24 cellular contexts compared by ENCODE assay signal in genomic region chr3:66097647-66098046, GRCh38. TPM values are rescaled to one million over a fixed set of nuclear protein-coding genes. Genes with fewer than 3 reads are reported as not detected.
DNase-seq lines count a peak whose midpoint lies in the region; ATAC-seq, FAIRE-seq and TF ChIP-seq lines count a peak whose summit lies in the region.
"Had no signal": no experiment of that assay in that cellular context is flagged by ENCODE, and none has a peak within 500 bp of the region (broad histone marks: within the 10 kb centered on the region; RNA-seq: fewer than 3 reads in every experiment).

No MANE protein-coding gene starts in this region.

- POLR2A ChIA-PET in K562 (lab: Yijun Ruan, JAX) (interaction anchor here (1.0 kb wide), 1 partner anchor 16 kb away, joined by 3 read pairs; no protein-coding TSS in a partner anchor), HepG2 (lab: Yijun Ruan, JAX) (no interaction called here)

- TF ChIP-seq EP300 in K562 (IDR thresholded peaks at IDR 0.05; ENCODE audit: low read length) (no peak), HepG2 (IDR thresholded peaks at IDR 0.05; ENCODE audit: low read depth in 2 of 2, low read length in 2 of 2) (no peak), HepG2 (CRISPR knock-in tag; IDR thresholded peaks at IDR 0.05; ENCODE audit: borderline replicate concordance) (no peak)

- H3K36me3 Mint-ChIP-seq in HFFc6 (ENCODE audit: low read depth) (peaks cover 15% of the 10 kb centered on the region), neural progenitor cell (no peaks in the 10 kb centered on the region)
- H3K36me3 Mint-ChIP-seq: CD14-positive monocyte; CD4-positive, alpha-beta memory T cell had no signal

- no peaks in the 10 kb centered on the region for H3F3A ChIP-seq in neural progenitor cell (ENCODE audit: low read depth)

- ATAC-seq in K562 (no peak), HepG2 (no peak)
- ATAC-seq: HCT116 had no signal

- H3K79me2 ChIP-seq in ACC112 (ENCODE audit: control insufficient read depth, insufficient read depth, low read length, unreplicated experiment) (no peaks in the 10 kb centered on the region), K562 (ENCODE audit: control insufficient read depth, insufficient read depth, low read length) (no peaks in the 10 kb centered on the region), HepG2 (ENCODE audit: insufficient read depth, low read length) (no peaks in the 10 kb centered on the region), neural progenitor cell (ENCODE audit: low read depth) (no peaks in the 10 kb centered on the region)

- WGBS in K562 (ENCODE audit: insufficient coverage, low coverage, missing lambda C conversion rate) = 0% methylated on average over 4 of the region's 4 CpGs
- 34% methylated on average over 4 of the region's 4 CpGs for WGBS in HepG2 (ENCODE audit: low lambda C conversion rate)

- H3K4me3 ChIP-seq in ACC112 (ENCODE audit: low read depth, low read length) (no peak overlapping the region), K562 (no peak overlapping the region), HepG2 (replicated peaks in 1 of 3; ENCODE audit: insufficient read depth in 1 of 3, low read depth in 2 of 3, low read length in 3 of 3) (no peak overlapping the region), neural progenitor cell (no peak overlapping the region)
- H3K4me3 ChIP-seq: BLaER1 treated with 17β-estradiol and CSF1 and Interleukin-3, amounts not matched to agents 10 nM and 100 nM had no signal

- peak overlapping the region; percentile 24; the same call in 1 of the 2 replicates for H3K27ac ChIP-seq in ACC112 (ENCODE audit: low read depth, low read length)
- no peak overlapping the region for H3K27ac ChIP-seq in K562 (ENCODE audit: extremely low read depth, low read depth, low read length)
- H3K27ac ChIP-seq in HepG2 (ENCODE audit: extremely low read length, insufficient read depth, low read length) = no peak overlapping the region
- H3K27ac ChIP-seq in neural progenitor cell = no peak overlapping the region
- H3K27ac ChIP-seq: 22Rv1; BLaER1 treated with 17β-estradiol and CSF1 and Interleukin-3, amounts not matched to agents 10 nM and 100 nM had no signal

- H3K9me3 Mint-ChIP-seq in HFFc6 (peaks cover 15% of the 10 kb centered on the region), neural progenitor cell (peaks cover 7% of the 10 kb centered on the region)

- no peak for TF ChIP-seq RAD21 in K562 (CRISPR knock-in tag; conservative IDR thresholded peaks at IDR 0.05 in 1 of 2, IDR thresholded peaks at IDR 0.05 in 1 of 2)
- no peak for TF ChIP-seq RAD21 in HepG2 (CRISPR knock-in tag; IDR thresholded peaks at IDR 0.05)

- DNase-seq in HFFc6 = no peak
- DNase-seq in K562 (ENCODE audit: extremely low read depth in 1 of 4, low spot score in 3 of 4) = no peak
- no peak for DNase-seq in HepG2 (ENCODE audit: low spot score)
- DNase-seq in GM12891 (ENCODE audit: insufficient read length, low spot score) = no peak
- no peak for DNase-seq in GM13976 (ENCODE audit: low spot score)
- no peak for DNase-seq in neural progenitor cell (ENCODE audit: low spot score)
- DNase-seq in NCI-H1105 (lab: John Stamatoyannopoulos, UW) = no peak
- DNase-seq: ACHN; AML-193; BE2C; Calu3; CD4-positive, alpha-beta memory T cell; COR-L47; DMS53; DMS79 treated with DMSO at 0.1 percent for 48 hours; GF-D8; H9 had no signal

- H3K4me3 Mint-ChIP-seq in HFFc6 = no peak overlapping the region
- no peak overlapping the region for H3K4me3 Mint-ChIP-seq in neural progenitor cell
- H3K4me3 Mint-ChIP-seq: CD14-positive monocyte; CD4-positive, alpha-beta memory T cell; H9 had no signal

- H3K9me1 ChIP-seq in K562 (ENCODE audit: control insufficient read depth, insufficient read depth, low read length) = no peaks in the 10 kb centered on the region

- no peak overlapping the region for H3K9ac ChIP-seq in K562 (ENCODE audit: insufficient read depth in 1 of 2, low read depth in 2 of 2, low read length in 2 of 2)
- H3K9ac ChIP-seq in HepG2 (ENCODE audit: insufficient read depth, low read depth, low read length) = no peak overlapping the region
- no peak overlapping the region for H3K9ac ChIP-seq in neural progenitor cell
- H3K9ac ChIP-seq: BLaER1 treated with 17β-estradiol and CSF1 and Interleukin-3, amounts not matched to agents 10 nM and 100 nM had no signal

- peaks cover 2% of the 10 kb centered on the region; the same call in 1 of the 2 replicates for H3K27me3 Mint-ChIP-seq in HFFc6 (ENCODE audit: insufficient read depth)
- peaks cover 2% of the 10 kb centered on the region for H3K27me3 Mint-ChIP-seq in neural progenitor cell (ENCODE audit: insufficient read depth, low read depth)
- H3K27me3 Mint-ChIP-seq: CD4-positive, alpha-beta memory T cell had no signal

- H3K27ac Mint-ChIP-seq in HFFc6 (0 out of 2 replicates have a peak overlapping the region, but pooled peaks have one; percentile 47), neural progenitor cell (no peak overlapping the region)
- H3K27ac Mint-ChIP-seq: CD14-positive monocyte; CD4-positive, alpha-beta memory T cell; H9 had no signal

- FAIRE-seq in K562 (lab: Jason Lieb, UNC) = no peak
- no peak for FAIRE-seq in HepG2 (lab: Jason Lieb, UNC)
- FAIRE-seq in GM12891 (lab: Jason Lieb, UNC) = no peak
- FAIRE-seq: A204.1, GM18507 had no signal

- H3K36me3 ChIP-seq in ACC112 (ENCODE audit: insufficient read depth, low read length) = no peaks in the 10 kb centered on the region
- no peaks in the 10 kb centered on the region for H3K36me3 ChIP-seq in K562 (ENCODE audit: control insufficient read depth, insufficient read depth, low read length)
- no peaks in the 10 kb centered on the region for H3K36me3 ChIP-seq in HepG2 (replicated peaks in 1 of 2; ENCODE audit: control insufficient read depth in 1 of 2, insufficient read depth in 2 of 2, low read length in 2 of 2)
- no peaks in the 10 kb centered on the region for H3K36me3 ChIP-seq in neural progenitor cell
- H3K36me3 ChIP-seq: BE2C; BLaER1 treated with 17β-estradiol and CSF1 and Interleukin-3, amounts not matched to agents 10 nM and 100 nM had no signal

- H3K4me1 Mint-ChIP-seq in HFFc6 (ENCODE audit: low read depth) = peaks cover 48% of the 10 kb centered on the region
- peaks cover 12% of the 10 kb centered on the region for H3K4me1 Mint-ChIP-seq in neural progenitor cell
- H3K4me1 Mint-ChIP-seq: CD14-positive monocyte; CD4-positive, alpha-beta memory T cell had no signal

- no peaks in the 10 kb centered on the region for H3K27me3 ChIP-seq in ACC112 (ENCODE audit: insufficient read depth, low read length)
- no peaks in the 10 kb centered on the region; a peak in 1 of 5 replicates for H3K27me3 ChIP-seq in K562 (ENCODE audit: control insufficient read depth in 2 of 2, insufficient read depth in 2 of 2, low read length in 2 of 2)
- H3K27me3 ChIP-seq in HepG2 (ENCODE audit: control insufficient read depth in 1 of 2, insufficient read depth in 2 of 2, low read length in 2 of 2) = no peaks in the 10 kb centered on the region
- H3K27me3 ChIP-seq in neural progenitor cell = no peaks in the 10 kb centered on the region
- H3K27me3 ChIP-seq: BE2C; BLaER1 treated with 17β-estradiol and CSF1 and Interleukin-3, amounts not matched to agents 10 nM and 100 nM had no signal

- H3K9me3 ChIP-seq in K562 (replicated peaks; ENCODE audit: control insufficient read depth, insufficient read depth, low read depth, low read length) = no peaks in the 10 kb centered on the region
- H3K9me3 ChIP-seq in HepG2 (ENCODE audit: low read length) = 0 out of 2 replicates have a peak, but pooled peaks cover 5% of the 10 kb centered on the region
- H3K9me3 ChIP-seq in neural progenitor cell (ENCODE audit: low read depth) = no peaks in the 10 kb centered on the region
- H3K9me3 ChIP-seq: BE2C had no signal

- H3K4me2 ChIP-seq in K562 (ENCODE audit: insufficient read depth, low read length) (no peak overlapping the region), HepG2 (ENCODE audit: low read depth, low read length) (no peak overlapping the region), neural progenitor cell (no peak overlapping the region)
- H3K4me2 ChIP-seq: BLaER1 treated with 17β-estradiol and CSF1 and Interleukin-3, amounts not matched to agents 10 nM and 100 nM had no signal

- CTCF ChIA-PET in K562 (lab: Yijun Ruan, JAX; ENCODE audit: low intra/inter-chr PET ratio) (no interaction called here), HepG2 (lab: Yijun Ruan, JAX; ENCODE audit: low intra/inter-chr PET ratio, low total read pairs) (no interaction called here)

- intact Hi-C loops in K562 (cut with micrococcal nuclease) = no loop called here
- intact Hi-C loops in HepG2 (cut with micrococcal nuclease; ENCODE audit: unreplicated experiment) = no loop called here

- H2AFZ ChIP-seq in ACC112 (ENCODE audit: low read length, unreplicated experiment) = no peak overlapping the region
- no peak overlapping the region for H2AFZ ChIP-seq in K562 (ENCODE audit: low read depth, low read length)
- no peak overlapping the region for H2AFZ ChIP-seq in HepG2 (ENCODE audit: low read length)
- no peak overlapping the region for H2AFZ ChIP-seq in neural progenitor cell (replicated peaks)

- no peak for TF ChIP-seq CTCF in HFFc6 (IDR thresholded peaks at IDR 0.05)
- no peak for TF ChIP-seq CTCF in K562 (IDR thresholded peaks at IDR 0.05 in 2 of 3, conservative IDR thresholded peaks at IDR 0.05 in 1 of 3; ENCODE audit: insufficient read depth in 2 of 3, low read depth in 1 of 3, low read length in 3 of 3)
- no peak for TF ChIP-seq CTCF in HepG2 (CRISPR knock-in tag; IDR thresholded peaks at IDR 0.05)
- TF ChIP-seq CTCF in GM13976 (IDR thresholded peaks at IDR 0.05; ENCODE audit: borderline replicate concordance, control extremely low read depth, extremely low read depth, insufficient read depth, missing control alignments) = no peak
- TF ChIP-seq CTCF in neural progenitor cell (IDR thresholded peaks at IDR 0.05) = no peak

- H3K4me1 ChIP-seq in ACC112 (ENCODE audit: control insufficient read depth, insufficient read depth, low read length, unreplicated experiment) (peaks cover 29% of the 10 kb centered on the region), K562 (replicated peaks in 1 of 2; ENCODE audit: control insufficient read depth in 2 of 2, insufficient read depth in 2 of 2, low read length in 2 of 2) (no peaks in the 10 kb centered on the region), HepG2 (ENCODE audit: insufficient read depth, low read length) (peaks cover 5% of the 10 kb centered on the region; the same call in 1 of the 2 replicates), neural progenitor cell (peaks cover 8% of the 10 kb centered on the region)
- H3K4me1 ChIP-seq: BE2C had no signal

- no TSS peak for BruUV-seq in K562 (replicated peaks; lab: Mats Ljungman, UMichigan)
- BruUV-seq in HepG2 (replicated peaks; lab: Mats Ljungman, UMichigan) = no TSS peak

- in situ Hi-C loops in K562 (cut with MboI) = no loop called here
- in situ Hi-C loops in HepG2 (cut with HindIII; ENCODE audit: extremely low pct_ligation_motif_present, low pct_unique_long_range_greater_than_20kb) = no loop called here
- in situ Hi-C loops in GM13976 (cut with MboI; ENCODE audit: low sequenced_read_pairs, unreplicated experiment) = no loop called here

- no peaks in the 10 kb centered on the region for H4K20me1 ChIP-seq in K562 (replicated peaks; ENCODE audit: control insufficient read depth, insufficient read depth, low read length)
- H4K20me1 ChIP-seq in HepG2 (ENCODE audit: insufficient read depth, low read length) = no peaks in the 10 kb centered on the region
- no peaks in the 10 kb centered on the region for H4K20me1 ChIP-seq in neural progenitor cell (ENCODE audit: low read depth)
- H4K20me1 ChIP-seq: BLaER1 treated with 17β-estradiol and CSF1 and Interleukin-3, amounts not matched to agents 10 nM and 100 nM had no signal

- TF ChIP-seq POLR2A in K562 (conservative IDR thresholded peaks at IDR 0.05) (no peak), HepG2 (IDR thresholded peaks at IDR 0.05; ENCODE audit: insufficient read depth in 1 of 2, low read depth in 2 of 2, low read length in 2 of 2) (no peak), GM12891 (IDR thresholded peaks at IDR 0.05; ENCODE audit: low read depth, low read length) (no peak)

RNA-seq across cellular contexts. Expression of gene MAGI1, which starts 58.9 kb away (rescaled TPM):
- total RNA-seq in HFFc6 (2021; fragmentation: NEBNext Ultra II Directional; extraction: Animal tissue kit (Norgen Biotek cat#: 25700)) = 10 to 100 TPM; 21.1 to 30.5 (median 22.4) TPM
- total RNA-seq in K562 (2011; cell fraction: chromatin; rRNA removed; ENCODE audit: low replicate concordance) = 118 and 129 TPM in 2 replicates
- total RNA-seq in K562 (2011; cell fraction: nucleolus; rRNA removed) = 29.7 and 44.5 TPM in 2 replicates
- 46.4 and 50.0 TPM in 2 replicates for total RNA-seq in K562 (2011; cell fraction: nucleoplasm; rRNA removed)
- total RNA-seq in K562 (2014; rRNA removed) = 42.5 and 42.9 TPM in 2 replicates
- total RNA-seq in K562 (2014; rRNA removed; fragmentation: Illumina TruSeq; extraction: Trizol) = 50.0 and 50.9 TPM in 2 replicates
- total RNA-seq in K562 (2015; rRNA removed; fragmentation: Illumina TruSeq; extraction: Trizol) = 56.7 and 59.4 TPM in 2 replicates
- 45.7 and 46.3 TPM in 2 replicates for total RNA-seq in K562 (2021)
- 14.2 and 30.7 TPM in 2 replicates for polyA plus RNA-seq in K562 (2011; rRNA removed)
- 7.0 and 13.7 TPM in 2 replicates for polyA plus RNA-seq in K562 (2011; cell fraction: cytosol; rRNA removed)
- 18.0 and 30.3 TPM in 2 replicates for polyA plus RNA-seq in K562 (2011; cell fraction: nucleus; rRNA removed)
- polyA plus RNA-seq in K562 (2012) = 20.9 and 48.2 TPM in 2 replicates
- polyA plus RNA-seq in K562 (2014; fragmentation: Illumina TruSeq; extraction: Trizol) = 48.3 and 57.4 TPM in 2 replicates
- 10 to 100 TPM in 1 of 2 experiments, 1 to 10 TPM in 1; 7.8 to 16.2 TPM for polyA plus RNA-seq in K562 (2014; fragmentation: Nextera tagmentation; extraction: Ambion mirVana)
- 43.2 and 44.2 TPM in 2 replicates for polyA plus RNA-seq in K562 (2014; rRNA removed)
- polyA minus RNA-seq in K562 (2011; rRNA and poly(A)+ RNA removed) = 51.0 and 87.9 TPM in 2 replicates
- polyA minus RNA-seq in K562 (2011; cell fraction: cytosol; rRNA and poly(A)+ RNA removed) = 8.2 and 16.8 TPM in 2 replicates
- polyA minus RNA-seq in K562 (2011; cell fraction: nucleus; rRNA and poly(A)+ RNA removed) = 32.5 and 41.9 TPM in 2 replicates
- 25.3 and 26.0 TPM in 2 replicates for total RNA-seq in HepG2 (2016; rRNA removed; fragmentation: Illumina TruSeq; extraction: Trizol)
- total RNA-seq in HepG2 (2016; cell fraction: cytosol; rRNA removed; fragmentation: Illumina TruSeq; extraction: Trizol; ENCODE audit: low read depth) = 19.7 and 22.4 TPM in 2 replicates
- 20.3 and 24.5 TPM in 2 replicates for total RNA-seq in HepG2 (2016; cell fraction: insoluble cytoplasmic fraction; rRNA removed; fragmentation: Illumina TruSeq; extraction: Trizol)
- 13.5 and 15.2 TPM in 2 replicates for total RNA-seq in HepG2 (2016; cell fraction: membrane; rRNA removed; fragmentation: Illumina TruSeq; extraction: Trizol)
- total RNA-seq in HepG2 (2016; cell fraction: nucleus; rRNA removed; fragmentation: Illumina TruSeq; extraction: Trizol) = 38.6 and 46.5 TPM in 2 replicates
- polyA plus RNA-seq in HepG2 (2011; rRNA removed) = 22.2 and 24.6 TPM in 2 replicates
- 16.2 and 18.5 TPM in 2 replicates for polyA plus RNA-seq in HepG2 (2011; cell fraction: cytosol; rRNA removed)
- 39.9 and 44.0 TPM in 2 replicates for polyA plus RNA-seq in HepG2 (2011; cell fraction: nucleus; rRNA removed)
- polyA plus RNA-seq in HepG2 (2012) = 22.8 and 24.7 TPM in 2 replicates
- polyA plus RNA-seq in HepG2 (2016; cell fraction: cytosol; fragmentation: Illumina TruSeq; extraction: Trizol; ENCODE audit: low read depth) = 0.42 and 0.67 TPM in 2 replicates
- 12.8 and 14.8 TPM in 2 replicates for polyA plus RNA-seq in HepG2 (2016; cell fraction: insoluble cytoplasmic fraction; fragmentation: Illumina TruSeq; extraction: Trizol; ENCODE audit: low read depth)
- 1.3 and 1.8 TPM in 2 replicates for polyA plus RNA-seq in HepG2 (2016; cell fraction: membrane; fragmentation: Illumina TruSeq; extraction: Trizol; ENCODE audit: low read depth)
- polyA plus RNA-seq in HepG2 (2016; cell fraction: nucleus; fragmentation: Illumina TruSeq; extraction: Trizol; ENCODE audit: insufficient read depth, low read depth) = 24.7 and 30.8 TPM in 2 replicates
- polyA minus RNA-seq in HepG2 (2011; rRNA and poly(A)+ RNA removed; ENCODE audit: low replicate concordance) = 5.0 and 41.6 TPM in 2 replicates
- 24.9 and 26.3 TPM in 2 replicates for polyA minus RNA-seq in HepG2 (2011; cell fraction: cytosol; rRNA and poly(A)+ RNA removed)
- 140 and 147 TPM in 2 replicates for polyA minus RNA-seq in HepG2 (2011; cell fraction: nucleus; rRNA and poly(A)+ RNA removed)
- 0.08 TPM for polyA plus RNA-seq in GM12891 (2012; ENCODE audit: low read depth, missing spikeins)
- total RNA-seq in neural progenitor cell (ENCODE audit: low replicate concordance) = 40.6 and 48.4 TPM in 2 replicates
- polyA plus RNA-seq: CD14-positive monocyte; CD4-positive, alpha-beta memory T cell had no signal
